8 cellular contexts compared by ENCODE assay signal in the genomic region with DNA sequence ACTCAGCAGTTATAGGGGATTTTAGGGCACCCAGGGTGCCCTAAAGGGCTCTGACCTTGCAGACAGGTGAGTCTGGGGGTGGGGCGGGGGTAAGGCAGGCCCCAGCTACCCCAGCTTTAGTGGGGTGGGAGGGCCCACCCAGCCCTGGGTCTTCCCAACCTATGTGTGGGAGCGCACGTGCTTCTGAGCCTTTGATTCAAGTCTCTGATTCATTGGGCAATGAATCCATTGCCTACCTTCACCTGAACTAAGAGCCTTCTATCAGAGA. TPM values are rescaled to one million over a fixed set of nuclear protein-coding genes. Genes with fewer than 3 reads are reported as not detected.
A peak's percentile ranks its signal among the peaks of the same experiment; 100 is the strongest.
DNase-seq lines count a peak whose midpoint lies in the region; ATAC-seq and TF ChIP-seq lines count a peak whose summit lies in the region.

No MANE protein-coding gene starts in this region.

- no peak for TF ChIP-seq CTCF in MCF 10A (IDR thresholded peaks at IDR 0.05; ENCODE audit: unreplicated experiment)
- no peak for TF ChIP-seq CTCF in thyroid gland (IDR thresholded peaks at IDR 0.05)

- H3K27ac Mint-ChIP-seq in activated CD4-positive, alpha-beta T cell treated with anti-CD3 and anti-CD28 coated beads, Interleukin-2, amount 10 ng/mL, durations not matched to agents 7 days and 5 days: no peak overlapping the region
- H3K27ac Mint-ChIP-seq in MCF 10A (ENCODE audit: low read depth, unreplicated experiment) (peak overlapping the region; percentile 96), memory B cell (peak overlapping the region; percentile 86)

- peak overlapping the region; percentile 86 for H3K4me3 Mint-ChIP-seq in activated CD4-positive, alpha-beta T cell treated with anti-CD3 and anti-CD28 coated beads, Interleukin-2, amount 10 ng/mL, durations not matched to agents 7 days and 5 days
- H3K4me3 Mint-ChIP-seq in MCF 10A (ENCODE audit: unreplicated experiment) (peak overlapping the region; percentile 88), memory B cell (peak overlapping the region; percentile 85)

- H3K79me2 ChIP-seq in Karpas-422 (ENCODE audit: low read length): no peaks in the 10 kb centered on the region

- H3K4me3 ChIP-seq in thyroid gland (replicated peaks in 1 of 3) (peak overlapping the region in 1 of 3 donors; percentile 51), Karpas-422 (ENCODE audit: low read length) (no peak overlapping the region)

- H3K36me3 ChIP-seq in thyroid gland (peaks cover 9 to 15% of the 10 kb centered on the region in 2 donors), Karpas-422 (ENCODE audit: insufficient read depth, low read length) (no peaks in the 10 kb centered on the region)

- no peak for TF ChIP-seq POLR2A in thyroid gland (IDR thresholded peaks at IDR 0.05)

- no TSS peak for BruUV-seq in MCF 10A (replicated peaks; lab: Mats Ljungman, UMichigan)

- no peaks in the 10 kb centered on the region for H3K9me3 ChIP-seq in thyroid gland
- no peaks in the 10 kb centered on the region for H3K9me3 ChIP-seq in Karpas-422 (ENCODE audit: low read length)

- peaks cover 63% of the 10 kb centered on the region for H3K4me1 Mint-ChIP-seq in activated CD4-positive, alpha-beta T cell treated with anti-CD3 and anti-CD28 coated beads, Interleukin-2, amount 10 ng/mL, durations not matched to agents 7 days and 5 days
- H3K4me1 Mint-ChIP-seq in MCF 10A (ENCODE audit: insufficient read depth, unreplicated experiment) (peaks cover 28% of the 10 kb centered on the region), memory B cell (peaks cover 31% of the 10 kb centered on the region)

- no peaks in the 10 kb centered on the region for H3K27me3 Mint-ChIP-seq in activated CD4-positive, alpha-beta T cell treated with anti-CD3 and anti-CD28 coated beads, Interleukin-2, amount 10 ng/mL, durations not matched to agents 7 days and 5 days
- no peaks in the 10 kb centered on the region for H3K27me3 Mint-ChIP-seq in MCF 10A (ENCODE audit: insufficient read depth, unreplicated experiment)
- no peaks in the 10 kb centered on the region for H3K27me3 Mint-ChIP-seq in memory B cell

- H3K4me2 ChIP-seq in Karpas-422 (ENCODE audit: low read depth, low read length, poor library complexity, severe bottlenecking): no peak overlapping the region

- intact Hi-C loops in MCF 10A (cut with micrococcal nuclease): loop anchor here (1.0 to 10.0 kb wide), 5 partner anchors 22 to 214 kb away; partner anchors contain the start of gene WRNIP1
- intact Hi-C loops in thyroid gland (cut with DNase I): loop anchor here (2.0 to 10.0 kb wide), 3 partner anchors 52 to 214 kb away; no protein-coding TSS in a partner anchor

- H3K27me3 ChIP-seq in thyroid gland (no peaks in the 10 kb centered on the region), Karpas-422 (ENCODE audit: low read length) (no peaks in the 10 kb centered on the region)

- H3K27ac ChIP-seq in thyroid gland: peak overlapping the region; percentile 93 to 99 (median 97)
- H3K27ac ChIP-seq in Karpas-422 (ENCODE audit: low read length): no peak overlapping the region

- 89 to 92% methylated on average over 3 of the region's 3 CpGs for WGBS in thyroid gland, 2 donors

- CTCF ChIA-PET in activated CD4-positive, alpha-beta T cell treated with anti-CD3 and anti-CD28 coated beads, Interleukin-2, amount 10 ng/mL, durations not matched to agents 7 days and 5 days (lab: Charles Lee): interaction anchor here (0.7 to 3.1 kb wide), 5 partner anchors 10 to 148 kb away, joined by 3 to 12 read pairs (median 5); no protein-coding TSS in a partner anchor
- CTCF ChIA-PET in MCF 10A (lab: Yijun Ruan, JAX): interaction anchor here (0.6 to 3.8 kb wide), 6 partner anchors 23 to 524 kb away, joined by 3 to 35 read pairs (median 4); no protein-coding TSS in a partner anchor

- H3K4me1 ChIP-seq in thyroid gland (peaks cover 21 to 35% of the 10 kb centered on the region in 2 donors), Karpas-422 (ENCODE audit: low read length) (peaks cover 7% of the 10 kb centered on the region)

- no peak for DNase-seq in activated CD4-positive, alpha-beta T cell treated with anti-CD3 and anti-CD28 coated beads, Interleukin-2, amount 10 ng/mL, durations not matched to agents 7 days and 5 days
- DNase-seq in activated CD4-positive, alpha-beta T cell treated with anti-CD3 and anti-CD28 coated beads for 48 hours: no peak
- DNase-seq in MCF 10A (ENCODE audit: unreplicated experiment) (no peak), memory B cell (ENCODE audit: low spot score in 2 of 2) (no peak), thyroid gland (no peak), activated gamma-delta T cell (lab: John Stamatoyannopoulos, UW) (no peak), NCI-H748 treated with DMSO at 0.1 percent for 48 hours (lab: John Stamatoyannopoulos, UW) (no peak), Karpas-422 (no peak)

- POLR2A ChIA-PET in activated CD4-positive, alpha-beta T cell treated with anti-CD3 and anti-CD28 coated beads, Interleukin-2, amount 10 ng/mL, durations not matched to agents 7 days and 5 days (lab: Charles Lee): interaction anchor here (1.8 kb wide), 1 partner anchor 49 kb away, joined by 11 read pairs; no protein-coding TSS in a partner anchor
- POLR2A ChIA-PET in MCF 10A (lab: Yijun Ruan, JAX): interaction anchor here (0.7 to 4.6 kb wide), 13 partner anchors 13 to 229 kb away, joined by 3 to 76 read pairs (median 22); partner anchors contain the start of genes NQO2 and WRNIP1

- no peak for ATAC-seq in memory B cell (ENCODE audit: low read depth)

- H3K9me2 ChIP-seq in Karpas-422 (replicated peaks; ENCODE audit: insufficient read depth, low read length): no peaks in the 10 kb centered on the region

- no peak overlapping the region for H3K9ac ChIP-seq in Karpas-422 (ENCODE audit: low read length)

- H3K9me3 Mint-ChIP-seq in activated CD4-positive, alpha-beta T cell treated with anti-CD3 and anti-CD28 coated beads, Interleukin-2, amount 10 ng/mL, durations not matched to agents 7 days and 5 days: no peaks in the 10 kb centered on the region
- H3K9me3 Mint-ChIP-seq in MCF 10A (ENCODE audit: unreplicated experiment): no peaks in the 10 kb centered on the region
- no peaks in the 10 kb centered on the region for H3K9me3 Mint-ChIP-seq in memory B cell

- no peak overlapping the region for H2AFZ ChIP-seq in Karpas-422 (ENCODE audit: low read length)

- peaks cover 43% of the 10 kb centered on the region for H3K36me3 Mint-ChIP-seq in activated CD4-positive, alpha-beta T cell treated with anti-CD3 and anti-CD28 coated beads, Interleukin-2, amount 10 ng/mL, durations not matched to agents 7 days and 5 days (ENCODE audit: low read depth)
- H3K36me3 Mint-ChIP-seq in MCF 10A (ENCODE audit: insufficient read depth, unreplicated experiment): peaks cover 28% of the 10 kb centered on the region
- peaks cover 26% of the 10 kb centered on the region for H3K36me3 Mint-ChIP-seq in memory B cell

- H4K20me1 ChIP-seq in Karpas-422 (ENCODE audit: insufficient read depth, low read depth, low read length): no peaks in the 10 kb centered on the region

RNA-seq across cellular contexts. Expression of gene SERPINB1, which starts 0.9 kb away (rescaled TPM):
- total RNA-seq in activated CD4-positive, alpha-beta T cell treated with anti-CD3 and anti-CD28 coated beads, Interleukin-2, amount 10 ng/mL, durations not matched to agents 7 days and 5 days: 10 to 100 TPM; 62.8 to 72.8 TPM
- total RNA-seq in MCF 10A (2022) (20.8 and 28.0 TPM in 2 replicates), thyroid gland (10 to 100 TPM; 36.2 to 52.8 (median 43.4) TPM)
- 0.22 TPM in 1 of 2 replicates, not detected in the other for total RNA-seq in Karpas-422 (2014; rRNA removed; shearing (Covaris generic); ENCODE audit: low replicate concordance)

Comparison
In these comparisons a context has a peak if more than half of its experiments do, and no peak if none do; other contexts are left out.
1. RNA of gene SERPINB1, which starts 0.9 kb away (total RNA-seq): 62.8 to 72.8 TPM in activated CD4-positive, alpha-beta T cell treated with anti-CD3 and anti-CD28 coated beads, Interleukin-2, amount 10 ng/mL, durations not matched to agents 7 days and 5 days, 36.2 to 52.8 TPM in thyroid gland and 20.8 to 28.0 TPM in MCF 10A; 0.22 TPM in Karpas-422; every median in the first group is over 10 times any median in the second.
2. Peak in every context shown above with its lines, with median percentiles within 50 percentile points of each other: H3K4me3 Mint-ChIP-seq.